8 cellular contexts compared by ENCODE assay signal in genomic region chr15:63600646-63601025, GRCh38.
DNase-seq lines count a peak whose midpoint lies in the region; ATAC-seq and TF ChIP-seq lines count a peak whose summit lies in the region.

No MANE protein-coding gene starts in this region.

- H3K27ac ChIP-seq in DND-41 (ENCODE audit: low read length) = peak overlapping the region; percentile 52; the same call in 1 of the 2 replicates

- peaks cover 56% of the 10 kb centered on the region for H3K4me1 Mint-ChIP-seq in nephron

- H3K27ac Mint-ChIP-seq in nephron = peak overlapping the region in 2 of 3 experiments; percentile 70 to 84

- H3K4me3 Mint-ChIP-seq in nephron = peak overlapping the region; percentile 88 to 94 (median 94)

- no peaks in the 10 kb centered on the region for H3K36me3 ChIP-seq in DND-41 (ENCODE audit: insufficient read depth, low read length)

- no peaks in the 10 kb centered on the region for H3K79me2 ChIP-seq in DND-41 (ENCODE audit: insufficient read depth, low read length)

- H3K27me3 ChIP-seq in DND-41 (ENCODE audit: insufficient read depth, low read length, poor library complexity) = no peaks in the 10 kb centered on the region

- peak; percentile 79 for ATAC-seq in DND-41 (ENCODE audit: insufficient read depth, low read depth)
- peak; percentile 71 for ATAC-seq in GM21717 (IDR thresholded peaks at IDR 0.05; ENCODE audit: unreplicated experiment)

- no peak for TF ChIP-seq EP300 in Ishikawa (IDR thresholded peaks at IDR 0.05; ENCODE audit: borderline replicate concordance)

- peak; percentile 5 for TF ChIP-seq CTCF in DND-41 (IDR thresholded peaks at IDR 0.05; ENCODE audit: borderline replicate concordance, extremely low read depth, low read length, poor library complexity, severe bottlenecking)
- no peak for TF ChIP-seq CTCF in nephron (IDR thresholded peaks at IDR 0.05; ENCODE audit: unreplicated experiment in 3 of 3)

- peak; percentile 82 for DNase-seq in DND-41
- peak; percentile 96 for DNase-seq in RKO (ENCODE audit: low spot score)
- peak; percentile 74 to 89 for DNase-seq in activated T-helper 1 cell treated with anti-CD3 and anti-CD28 coated beads, Interleukin-2, amount 50 U/mL, for 16 hours (ENCODE audit: low read depth in 1 of 2, low spot score in 1 of 2)
- peak; percentile 87 for DNase-seq in fibroblast of peridontal ligament (ENCODE audit: extremely low read depth)
- peak; percentile 91 for DNase-seq in stimulated activated naive CD4-positive, alpha-beta T cell treated with Interleukin-2 at 50 U/mL for 16 hours (lab: John Stamatoyannopoulos, UW)

- H3K9me3 ChIP-seq in DND-41 (ENCODE audit: insufficient read depth, low read length, severe bottlenecking) = no peaks in the 10 kb centered on the region

- no peak for TF ChIP-seq RAD21 in Ishikawa (IDR thresholded peaks at IDR 0.05; ENCODE audit: low read depth)

- peak overlapping the region; percentile 97 for H2AFZ ChIP-seq in DND-41 (ENCODE audit: low read depth, low read length)

- H3K36me3 Mint-ChIP-seq in nephron (ENCODE audit: low read depth) = no peaks in the 10 kb centered on the region

- no peaks in the 10 kb centered on the region for H3K9me3 Mint-ChIP-seq in nephron

- H3K4me2 ChIP-seq in DND-41 (ENCODE audit: insufficient read depth, low read length) = peak overlapping the region; percentile 99

- peaks cover 16% of the 10 kb centered on the region for H3K27me3 Mint-ChIP-seq in nephron (ENCODE audit: low read depth)

- peaks cover 2% of the 10 kb centered on the region; the same call in 1 of the 2 replicates for H4K20me1 ChIP-seq in DND-41 (ENCODE audit: insufficient read depth, low read length)

- H3K9ac ChIP-seq in DND-41 (ENCODE audit: low read depth, low read length) = peak overlapping the region; percentile 74

- peak overlapping the region; percentile 47 to 82; a peak in 3 of 4 replicates for H3K4me3 ChIP-seq in DND-41 (ENCODE audit: low read depth in 1 of 2, low read length in 2 of 2)

- H3K4me1 ChIP-seq in DND-41 (ENCODE audit: insufficient read depth, low read length) = peaks cover 20% of the 10 kb centered on the region

TF ChIP-seq in Ishikawa, 13 proteins besides CTCF, POLR2A, EP300 and RAD21:
- TF ChIP-seq ZBTB7A (IDR thresholded peaks at IDR 0.05; ENCODE audit: low read depth) (no peak), TAF1 (IDR thresholded peaks at IDR 0.05; ENCODE audit: low read depth) (peak; percentile 76), TEAD4 (IDR thresholded peaks at IDR 0.05) (no peak; the same call in 1 of the 2 replicates), TCF12 (IDR thresholded peaks at IDR 0.05; ENCODE audit: low read depth) (0 out of 2 replicates have a peak, but pooled peaks have one; percentile 14), FOXM1 (IDR thresholded peaks at IDR 0.05; ENCODE audit: borderline replicate concordance, low read depth) (no peak), CREB1 (IDR thresholded peaks at IDR 0.05; ENCODE audit: low read depth) (no peak), EGR1 (IDR thresholded peaks at IDR 0.05) (peak; percentile 75), USF1 (IDR thresholded peaks at IDR 0.05) (peak; percentile 65), MAX (IDR thresholded peaks at IDR 0.05) (peak; percentile 97), NFIC (IDR thresholded peaks at IDR 0.05) (no peak), REST (IDR thresholded peaks at IDR 0.05; ENCODE audit: low read depth) (no peak), CEBPB (IDR thresholded peaks at IDR 0.05) (no peak), YY1 (IDR thresholded peaks at IDR 0.05; ENCODE audit: low read depth) (peak; percentile 59; the same call in 1 of the 2 replicates)

Comparison
In these comparisons a context has a peak if more than half of its experiments do, and no peak if none do; other contexts are left out.
1. Peak in every context shown above with its lines: DNase-seq, ATAC-seq, H3K4me3 ChIP-seq and H3K27ac ChIP-seq.